ENCODE assay signal across 22 cellular contexts in the genomic region with DNA sequence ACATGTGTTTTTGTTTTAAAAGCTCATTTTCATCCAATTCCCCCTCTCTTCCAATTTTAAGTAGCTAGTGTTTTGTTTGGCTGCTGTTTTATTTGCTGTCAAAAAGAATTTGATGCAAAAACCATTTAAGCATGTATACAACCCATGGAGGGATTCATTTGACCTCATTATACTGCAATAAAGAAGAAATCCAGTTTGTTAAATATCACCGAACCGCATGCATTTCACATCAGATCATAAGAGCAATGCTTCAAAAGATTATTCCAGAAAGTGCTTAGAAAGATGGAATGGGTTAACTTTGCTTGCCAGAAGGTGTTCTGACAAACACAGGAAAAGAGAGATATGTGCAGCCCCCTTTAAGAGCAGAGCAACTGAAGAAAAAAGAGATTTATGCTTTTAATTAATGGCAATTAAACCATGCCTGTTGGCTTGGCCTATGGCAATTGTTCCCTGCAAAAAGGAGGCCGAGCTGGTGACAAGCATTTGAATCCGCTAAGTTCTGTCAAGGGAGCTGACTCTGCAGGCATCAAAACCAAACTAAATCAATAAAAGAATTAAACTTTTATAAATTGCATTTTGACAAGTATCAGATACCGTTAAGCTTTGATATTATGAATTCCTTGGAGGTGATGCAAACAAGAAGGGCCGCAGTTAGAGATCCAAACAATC. TPM values are rescaled to one million over a fixed set of nuclear protein-coding genes. Genes with fewer than 3 reads are reported as not detected.
"Had no signal": no experiment of that assay in that cellular context is flagged by ENCODE, and none has a peak within 500 bp of the region (broad histone marks: within the 10 kb centered on the region; RNA-seq: fewer than 3 reads in every experiment).

No MANE protein-coding gene starts in this region.

- H3K36me3 ChIP-seq: breast epithelium, right atrium auricular region had no signal

- DNase-seq: activated B cell treated with CpG ODN at 0.5 μM for 24 hours; activated CD4-positive, alpha-beta T cell treated with anti-CD3 and anti-CD28 coated beads for 48 hours; activated CD8-positive, alpha-beta T cell treated with anti-CD3 and anti-CD28 coated beads for 36 hours; activated effector memory CD4-positive, alpha-beta T cell treated with anti-CD3 and anti-CD28 coated beads, Interleukin-2, amount 50 U/mL, for 16 hours; activated naive CD4-positive, alpha-beta T cell treated with anti-CD3 and anti-CD28 coated beads, Interleukin-2, amount 50 U/mL, for 16 hours; activated T-cell treated with anti-CD3 and anti-CD28 coated beads, Interleukin-2, amount 50 U/mL, for 4 hours; aorta; cerebellar nuclear complex; effector memory CD4-positive, alpha-beta T cell; T-helper 2 cell had no signal

- H3K9me3 ChIP-seq: breast epithelium, right atrium auricular region had no signal

- H3K4me1 ChIP-seq: breast epithelium had no signal

- H3K4me3 ChIP-seq: breast epithelium, hepatocyte, lung, right atrium auricular region had no signal

- H3K27ac Mint-ChIP-seq: activated B cell treated with CpG ODN at 0.5 μM for 24 hours; activated CD8-positive, alpha-beta T cell treated with anti-CD3 and anti-CD28 coated beads for 36 hours; dendritic cell treated with granulocyte-macrophage colony-stimulating factor and Interleukin-4, amounts not matched to agents 40 ng/mL and 50 ng/mL, for 4 days had no signal

- H3K27ac ChIP-seq: breast epithelium, hepatocyte, right atrium auricular region had no signal

- H3K9me3 Mint-ChIP-seq: activated CD8-positive, alpha-beta T cell treated with anti-CD3 and anti-CD28 coated beads for 36 hours; dendritic cell treated with granulocyte-macrophage colony-stimulating factor and Interleukin-4, amounts not matched to agents 40 ng/mL and 50 ng/mL, for 4 days; stimulated activated naive CD8-positive, alpha-beta T cell treated with anti-CD3 and anti-CD28 coated beads, Interleukin-15, Interleukin-2, amounts not matched to agents 100 ng/mL and 50 ng/mL, for 24 hours had no signal

- ATAC-seq: activated CD8-positive, alpha-beta T cell treated with anti-CD3 and anti-CD28 coated beads for 36 hours; activated T-cell treated with anti-CD3 and anti-CD28 coated beads, Interleukin-2, amount 50 U/mL, for 4 hours had no signal

- FAIRE-seq: islet of Langerhans had no signal

RNA-seq across cellular contexts. Expression of gene BARHL2, which starts 14.4 kb away (rescaled TPM):
- total RNA-seq: activated B cell treated with CpG ODN at 0.5 μM for 24 hours; activated CD8-positive, alpha-beta T cell treated with anti-CD3 and anti-CD28 coated beads for 36 hours; activated T-cell treated with anti-CD3 and anti-CD28 coated beads, Interleukin-2, amount 50 U/mL, for 4 hours; aorta; breast epithelium; glomerular endothelial cell; hepatocyte; lung; osteoblast; progenitor cell of endocrine pancreas; right atrium auricular region; skeletal muscle tissue had no signal
- polyA plus RNA-seq: aorta, hepatocyte, lung, neural cell had no signal
